Comparison of ENCODE assay signal across 8 cellular contexts in the genomic region with DNA sequence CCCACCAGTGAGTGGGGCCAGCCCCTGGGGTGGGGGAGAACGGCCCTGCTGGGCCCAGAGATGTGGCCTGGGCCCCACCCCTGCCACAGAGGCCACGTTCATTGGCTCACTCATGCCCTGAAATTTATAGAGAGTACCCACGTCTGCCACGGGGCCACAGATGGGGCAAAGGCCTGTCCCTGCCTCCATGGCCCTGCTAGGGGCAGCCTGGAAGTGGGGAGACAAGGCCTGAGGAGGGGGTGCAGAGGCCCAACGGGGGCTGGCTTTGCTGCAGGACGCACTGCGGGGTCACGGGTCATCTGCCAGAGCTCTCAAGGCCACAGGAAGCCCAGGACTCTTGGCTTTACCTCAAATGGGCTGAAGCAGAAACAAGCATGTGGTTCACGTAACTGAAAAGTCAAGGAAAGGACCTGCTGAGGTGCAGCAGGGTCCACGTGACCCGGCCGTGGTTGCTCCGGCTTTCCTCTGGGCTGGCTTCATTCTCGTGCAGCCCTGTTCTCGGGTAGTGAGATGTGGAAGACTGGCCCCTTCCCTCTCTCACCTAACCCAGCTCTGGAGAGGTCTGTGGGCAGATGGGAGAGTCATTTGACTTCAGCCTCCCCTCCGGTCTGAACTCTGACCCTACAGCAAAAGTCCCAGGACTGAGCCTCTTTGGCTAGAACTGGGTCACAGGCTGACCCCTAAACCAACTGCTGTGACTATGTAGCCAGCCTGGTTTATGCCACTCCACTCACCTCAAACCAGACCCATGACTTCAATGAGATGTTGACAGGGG. TPM values are rescaled to one million over a fixed set of nuclear protein-coding genes. Genes with fewer than 3 reads are reported as not detected.
DNase-seq lines count a peak whose midpoint lies in the region; ATAC-seq and TF ChIP-seq lines count a peak whose summit lies in the region.

No MANE protein-coding gene starts in this region.

- no peak for ATAC-seq in memory B cell (ENCODE audit: low read depth)
- no peak for ATAC-seq in thoracic aorta (ENCODE audit: insufficient number of reproducible peaks, low FRiP score, low read depth)

- CTCF ChIA-PET in MCF 10A (lab: Yijun Ruan, JAX), result interaction anchor here (0.7 to 0.8 kb wide), 2 partner anchors 18 to 325 kb away, joined by 4 read pairs; no protein-coding TSS in a partner anchor

- H3K27ac Mint-ChIP-seq in MCF 10A (ENCODE audit: low read depth, unreplicated experiment), result peak overlapping the region; percentile 61
- no peak overlapping the region for H3K27ac Mint-ChIP-seq in activated T-helper 2 cell treated with anti-CD3 and anti-CD28 coated beads, Interferon-gamma antibody, Interleukin-2, Interleukin-4, amounts not matched to agents 10 μg/mL and 5 μg/mL and 100 μg/mL, durations not matched to agents 14 hours and 24 hours and 36 hours
- peak overlapping the region; percentile 92 for H3K27ac Mint-ChIP-seq in memory B cell

- H3K4me1 Mint-ChIP-seq in MCF 10A (ENCODE audit: insufficient read depth, unreplicated experiment) (peaks cover 6% of the 10 kb centered on the region), memory B cell (peaks cover 13% of the 10 kb centered on the region)
- H3K4me1 Mint-ChIP-seq in activated T-helper 2 cell treated with anti-CD3 and anti-CD28 coated beads, Interferon-gamma antibody, Interleukin-2, Interleukin-4, amounts not matched to agents 10 μg/mL and 5 μg/mL and 100 μg/mL, durations not matched to agents 14 hours and 24 hours and 36 hours (ENCODE audit: low read depth), result peaks cover 17% of the 10 kb centered on the region

- H3K27me3 ChIP-seq in breast epithelium, result no peaks in the 10 kb centered on the region
- H3K27me3 ChIP-seq in thoracic aorta (replicated peaks; ENCODE audit: insufficient read depth), result no peaks in the 10 kb centered on the region

- TF ChIP-seq POLR2A in breast epithelium (IDR thresholded peaks at IDR 0.05), result no peak

- no peaks in the 10 kb centered on the region for H3K36me3 ChIP-seq in breast epithelium
- no peaks in the 10 kb centered on the region for H3K36me3 ChIP-seq in thoracic aorta

- H3K9me3 ChIP-seq in breast epithelium (no peaks in the 10 kb centered on the region), thoracic aorta (no peaks in the 10 kb centered on the region)

- H3K36me3 Mint-ChIP-seq in MCF 10A (ENCODE audit: insufficient read depth, unreplicated experiment), result no peaks in the 10 kb centered on the region
- H3K36me3 Mint-ChIP-seq in activated T-helper 2 cell treated with anti-CD3 and anti-CD28 coated beads, Interferon-gamma antibody, Interleukin-2, Interleukin-4, amounts not matched to agents 10 μg/mL and 5 μg/mL and 100 μg/mL, durations not matched to agents 14 hours and 24 hours and 36 hours (ENCODE audit: low read depth), result peaks cover 8% of the 10 kb centered on the region
- H3K36me3 Mint-ChIP-seq in memory B cell, result no peaks in the 10 kb centered on the region

- H3K27me3 Mint-ChIP-seq in MCF 10A (ENCODE audit: insufficient read depth, unreplicated experiment) (no peaks in the 10 kb centered on the region), memory B cell (peaks cover 6% of the 10 kb centered on the region)
- no peaks in the 10 kb centered on the region for H3K27me3 Mint-ChIP-seq in activated T-helper 2 cell treated with anti-CD3 and anti-CD28 coated beads, Interferon-gamma antibody, Interleukin-2, Interleukin-4, amounts not matched to agents 10 μg/mL and 5 μg/mL and 100 μg/mL, durations not matched to agents 14 hours and 24 hours and 36 hours (ENCODE audit: low read depth)

- H3K27ac ChIP-seq in breast epithelium (no peak overlapping the region), thoracic aorta (no peak overlapping the region)

- no peak for TF ChIP-seq CTCF in MCF 10A (IDR thresholded peaks at IDR 0.05; ENCODE audit: unreplicated experiment)
- TF ChIP-seq CTCF in breast epithelium (IDR thresholded peaks at IDR 0.05), result no peak
- TF ChIP-seq CTCF in thoracic aorta (IDR thresholded peaks at IDR 0.05), result no peak

- intact Hi-C loops in MCF 10A (cut with micrococcal nuclease), result loop anchor here (5.0 kb wide), 1 partner anchor 150 kb away; the partner anchor contains the start of gene RPS21
- intact Hi-C loops in breast epithelium (cut with DNase I; ENCODE audit: low total_unique reads), result no loop called here
- intact Hi-C loops in activated T-helper 2 cell treated with anti-CD3 and anti-CD28 coated beads, Interferon-gamma antibody, Interleukin-2, Interleukin-4, amounts not matched to agents 10 μg/mL and 5 μg/mL and 100 μg/mL, durations not matched to agents 14 hours and 24 hours and 36 hours (cut with micrococcal nuclease), result loop anchor here (5.0 kb wide), 1 partner anchor 150 kb away; the partner anchor contains the start of gene RPS21

- no peak overlapping the region for H3K4me3 Mint-ChIP-seq in MCF 10A (ENCODE audit: unreplicated experiment)
- H3K4me3 Mint-ChIP-seq in activated T-helper 2 cell treated with anti-CD3 and anti-CD28 coated beads, Interferon-gamma antibody, Interleukin-2, Interleukin-4, amounts not matched to agents 10 μg/mL and 5 μg/mL and 100 μg/mL, durations not matched to agents 14 hours and 24 hours and 36 hours (ENCODE audit: low read depth), result peak overlapping the region; percentile 52
- peak overlapping the region; percentile 84 for H3K4me3 Mint-ChIP-seq in memory B cell

- H3K9me3 Mint-ChIP-seq in MCF 10A (ENCODE audit: unreplicated experiment) (no peaks in the 10 kb centered on the region), memory B cell (peaks cover 2% of the 10 kb centered on the region)
- H3K9me3 Mint-ChIP-seq in activated T-helper 2 cell treated with anti-CD3 and anti-CD28 coated beads, Interferon-gamma antibody, Interleukin-2, Interleukin-4, amounts not matched to agents 10 μg/mL and 5 μg/mL and 100 μg/mL, durations not matched to agents 14 hours and 24 hours and 36 hours, result no peaks in the 10 kb centered on the region

- H3K4me3 ChIP-seq in breast epithelium (no peak overlapping the region), thoracic aorta (peak overlapping the region; percentile 86)

- H3K4me1 ChIP-seq in breast epithelium (no peaks in the 10 kb centered on the region), thoracic aorta (ENCODE audit: control insufficient read depth in 1 of 2, low read depth in 2 of 2) (peaks cover 9 to 21% of the 10 kb centered on the region in 2 donors)

- no peak for DNase-seq in MCF 10A (ENCODE audit: unreplicated experiment)
- no peak for DNase-seq in breast epithelium (ENCODE audit: low spot score in 2 of 2)
- no peak for DNase-seq in activated T-helper 2 cell treated with anti-CD3 and anti-CD28 coated beads, Interferon-gamma antibody, Interleukin-2, Interleukin-4, amounts not matched to agents 10 μg/mL and 5 μg/mL and 100 μg/mL, durations not matched to agents 14 hours and 24 hours and 36 hours (ENCODE audit: low spot score)
- no peak for DNase-seq in memory B cell (ENCODE audit: low spot score in 2 of 2)
- no peak for DNase-seq in thoracic aorta (ENCODE audit: low spot score)
- DNase-seq in cortex of kidney (lab: John Stamatoyannopoulos, UW), result no peak
- DNase-seq in NCI-H146 treated with DMSO at 0.1 percent for 48 hours (lab: John Stamatoyannopoulos, UW; ENCODE audit: unreplicated experiment), result no peak
- no peak for DNase-seq in NAMALWA (ENCODE audit: low spot score)

- POLR2A ChIA-PET in MCF 10A (lab: Yijun Ruan, JAX), result interaction anchor here (0.6 to 3.2 kb wide), 7 partner anchors 40 to 116 kb away, joined by 3 to 13 read pairs (median 5); partner anchors contain the start of gene LSM14B

- no TSS peak for BruUV-seq in MCF 10A (replicated peaks; lab: Mats Ljungman, UMichigan)

RNA-seq across cellular contexts. Expression of gene OSBPL2, which starts 1.1 kb away (rescaled TPM):
- total RNA-seq in MCF 10A (2022), result 38.8 and 51.9 TPM in 2 replicates
- total RNA-seq in breast epithelium, result 10 to 100 TPM; 25.0 to 46.1 (median 38.0) TPM
- 29.3 and 29.9 TPM in 2 replicates for total RNA-seq in activated T-helper 2 cell treated with anti-CD3 and anti-CD28 coated beads, Interferon-gamma antibody, Interleukin-2, Interleukin-4, amounts not matched to agents 10 μg/mL and 5 μg/mL and 100 μg/mL, durations not matched to agents 14 hours and 24 hours and 36 hours
- 10 to 100 TPM; 48.5 to 58.5 TPM for total RNA-seq in thoracic aorta

RNA-seq across cellular contexts. Expression of gene HRH3, which starts 17.1 kb away (rescaled TPM):
- total RNA-seq in MCF 10A (2022) (not detected in 2 replicates), breast epithelium (not detected), thoracic aorta (not detected)
- not detected in 2 replicates for total RNA-seq in activated T-helper 2 cell treated with anti-CD3 and anti-CD28 coated beads, Interferon-gamma antibody, Interleukin-2, Interleukin-4, amounts not matched to agents 10 μg/mL and 5 μg/mL and 100 μg/mL, durations not matched to agents 14 hours and 24 hours and 36 hours

RNA-seq across cellular contexts. Expression of gene MTG2, which starts 54.4 kb away (rescaled TPM):
- total RNA-seq in MCF 10A (2022) (46.9 and 61.0 TPM in 2 replicates), breast epithelium (10 to 100 TPM; 16.3 to 32.1 (median 25.6) TPM), thoracic aorta (10 to 100 TPM; 28.0 to 41.8 TPM)
- total RNA-seq in activated T-helper 2 cell treated with anti-CD3 and anti-CD28 coated beads, Interferon-gamma antibody, Interleukin-2, Interleukin-4, amounts not matched to agents 10 μg/mL and 5 μg/mL and 100 μg/mL, durations not matched to agents 14 hours and 24 hours and 36 hours, result 34.0 and 40.2 TPM in 2 replicates
